Comparison of ENCODE assay signal across 9 cellular contexts in the genomic region with DNA sequence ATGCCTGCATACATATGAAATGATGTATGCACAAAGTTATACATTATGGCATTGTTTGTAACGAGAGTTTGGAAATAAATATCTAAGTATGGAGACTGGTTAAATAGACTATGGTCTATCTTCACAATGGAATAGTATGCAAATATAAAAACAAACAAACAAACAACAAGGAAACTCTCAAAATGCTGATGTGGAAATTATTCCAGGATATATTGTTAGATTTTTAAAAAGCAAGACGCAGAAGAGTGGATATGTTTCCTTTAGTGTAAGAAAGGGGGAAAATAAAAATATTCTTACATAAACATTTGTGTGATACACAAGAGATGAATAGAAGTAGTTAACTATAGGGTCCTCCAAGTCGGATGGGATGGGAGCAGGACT.
"Had no signal": no experiment of that assay in that cellular context is flagged by ENCODE, and none has a peak within 500 bp of the region (broad histone marks: within the 10 kb centered on the region; RNA-seq: fewer than 3 reads in every experiment).

No MANE protein-coding gene starts in this region.

- H3K9ac ChIP-seq: GM23248 had no signal

- FAIRE-seq: HepG2 had no signal

- ATAC-seq: HCT116, HepG2 had no signal

- H3K27ac ChIP-seq: GM23248, HL-60 had no signal

- H3K4me1 ChIP-seq: HAP-1 had no signal

- H3K36me3 ChIP-seq: HAP-1 had no signal

- H3K4me3 ChIP-seq: GM23248, HAP-1 had no signal

- H2AFZ ChIP-seq: GM23248 had no signal

- H3K9me3 ChIP-seq: HAP-1 had no signal

- DNase-seq: GOT3, H7, HFFc6, KG1 had no signal
